In genomic region chr22:40107244-40107643, GRCh38 we compare ENCODE assay signal across 11 cellular contexts.
DNase-seq lines count a peak whose midpoint lies in the region; ATAC-seq, FAIRE-seq and TF ChIP-seq lines count a peak whose summit lies in the region.
"Had no signal": no experiment of that assay in that cellular context is flagged by ENCODE, and none has a peak within 500 bp of the region (broad histone marks: within the 10 kb centered on the region; RNA-seq: fewer than 3 reads in every experiment).

No MANE protein-coding gene starts in this region.

- DNase-seq in A549 (ENCODE audit: low read depth in 1 of 2, low spot score in 1 of 2) (no peak), GM19239 (ENCODE audit: insufficient read length, low spot score) (peak; percentile 30), adipocyte (ENCODE audit: low read depth) (peak; percentile 41), lung microvascular endothelial cell (ENCODE audit: low read depth in 2 of 2) (peak; percentile 3 to 27), DMS114 treated with DMSO at 0.1 percent for 48 hours (lab: John Stamatoyannopoulos, UW; ENCODE audit: unreplicated experiment) (no peak), anterior cingulate cortex (lab: John Stamatoyannopoulos, UW) (no peak), NCI-H1048 (lab: John Stamatoyannopoulos, UW) (no peak), A172 (ENCODE audit: low spot score) (no peak)
- DNase-seq: NCI-H1105 had no signal

- no peak overlapping the region for H3K4me3 ChIP-seq in A549
- H3K4me3 ChIP-seq in adipocyte (ENCODE audit: low read length) = peak overlapping the region; percentile 77

- no peak for FAIRE-seq in A549 (lab: Jason Lieb, UNC)
- peak; percentile 44 for FAIRE-seq in GM19239 (lab: Jason Lieb, UNC)
- FAIRE-seq: G401.6, TTC549 had no signal

- peak overlapping the region; percentile 44; the same call in 1 of the 3 replicates for H3K4me2 ChIP-seq in A549

- ATAC-seq in A549 = no peak

- TF ChIP-seq POLR2A in A549 (IDR thresholded peaks at IDR 0.05; ENCODE audit: low read length) = no peak

- 63% methylated on average over 1 of the region's 1 CpG for WGBS in A549 (ENCODE audit: missing lambda C conversion rate)

- H3K9me3 ChIP-seq in A549 (no peaks in the 10 kb centered on the region), adipocyte (ENCODE audit: control insufficient read depth, low read length) (no peaks in the 10 kb centered on the region)

- no peak for TF ChIP-seq EP300 in A549 (IDR thresholded peaks at IDR 0.05)

- peak overlapping the region; percentile 70 for H3K9ac ChIP-seq in adipocyte (ENCODE audit: low read length)

- TF ChIP-seq CTCF in A549 (IDR thresholded peaks at IDR 0.05) = no peak

- CTCF ChIA-PET in A549 (lab: Yijun Ruan, JAX) = interaction anchor here (1.6 kb wide), 1 partner anchor 578 kb away, joined by 3 read pairs; no protein-coding TSS in a partner anchor

- H3K4me1 ChIP-seq in A549 (0 out of 3 replicates have a peak, but pooled peaks cover 6% of the 10 kb centered on the region), adipocyte (ENCODE audit: control insufficient read depth, insufficient read depth, low read length) (peaks cover 21% of the 10 kb centered on the region)

- no peaks in the 10 kb centered on the region for H3K27me3 ChIP-seq in adipocyte (replicated peaks; ENCODE audit: control insufficient read depth, insufficient read depth, low read length)

- POLR2A ChIA-PET in A549 (lab: Yijun Ruan, JAX) = interaction anchor here (0.9 kb wide), 1 partner anchor 70 kb away, joined by 3 read pairs; the partner anchor contains the start of gene TNRC6B

- no peaks in the 10 kb centered on the region for H3K36me3 ChIP-seq in adipocyte (ENCODE audit: control insufficient read depth, insufficient read depth, low read length, severe bottlenecking)

- H3K27ac ChIP-seq in A549 = no peak overlapping the region

- TF ChIP-seq RAD21 in A549 (conservative IDR thresholded peaks at IDR 0.05 in 1 of 2, IDR thresholded peaks at IDR 0.05 in 1 of 2) = no peak

TF ChIP-seq in A549, 52 proteins besides CTCF, POLR2A, EP300 and RAD21:
- TF ChIP-seq ZSCAN20 (CRISPR knock-in tag; IDR thresholded peaks at IDR 0.05) (no peak), HOXB5 (CRISPR knock-in tag; IDR thresholded peaks at IDR 0.05) (no peak), ZC3H11A (IDR thresholded peaks at IDR 0.05) (no peak), JUNB (IDR thresholded peaks at IDR 0.05) (no peak), NFE2L2 (conservative IDR thresholded peaks at IDR 0.05; ENCODE audit: low read length) (no peak), HEYL (CRISPR knock-in tag; IDR thresholded peaks at IDR 0.05) (no peak), PHF8 (IDR thresholded peaks at IDR 0.05; ENCODE audit: borderline replicate concordance, low read depth) (no peak), NPAS2 (CRISPR knock-in tag; IDR thresholded peaks at IDR 0.05; ENCODE audit: borderline replicate concordance) (no peak), ATOH8 (CRISPR knock-in tag; IDR thresholded peaks at IDR 0.05; ENCODE audit: low read depth) (no peak), TFCP2L1 (CRISPR knock-in tag; IDR thresholded peaks at IDR 0.05) (no peak), ELK1 (IDR thresholded peaks at IDR 0.05; ENCODE audit: low read depth, low read length) (no peak), RNF2 (IDR thresholded peaks at IDR 0.05; ENCODE audit: borderline replicate concordance, low read depth) (no peak), ESRRA (IDR thresholded peaks at IDR 0.05; ENCODE audit: borderline replicate concordance, low read length) (no peak), KDM5A (IDR thresholded peaks at IDR 0.05) (no peak)

Comparison
In these comparisons a context has a peak if more than half of its experiments do, and no peak if none do; other contexts are left out.
1. DNase-seq: peak in GM19239 (single experiment), adipocyte (single experiment) and lung microvascular endothelial cell (2 of 2); none in A549 (0 of 2), DMS114 treated with DMSO at 0.1 percent for 48 hours (single experiment), anterior cingulate cortex (0 of 58), NCI-H1048 (single experiment) and A172 (single experiment).